In the genomic region with DNA sequence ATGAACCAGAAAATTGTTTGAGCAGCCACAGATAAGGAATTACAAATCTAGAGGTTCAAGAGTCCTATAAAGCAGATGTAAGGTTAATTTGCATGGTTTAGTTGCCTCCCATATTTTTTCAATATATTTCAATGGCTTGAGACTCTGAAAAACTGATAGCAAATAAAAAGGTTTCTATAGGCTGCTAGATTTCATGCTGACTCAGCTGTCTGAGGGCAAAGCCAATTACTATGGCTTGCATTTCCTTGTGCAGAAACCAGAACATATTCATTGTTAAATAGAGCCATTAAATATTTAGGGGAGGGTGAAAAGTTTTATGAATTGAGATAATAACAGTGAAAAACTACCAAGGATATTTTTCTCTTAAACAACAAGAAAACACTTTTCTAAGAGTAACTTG, we compare ENCODE assay signal across 3 cellular contexts.
TF ChIP-seq lines count a peak whose summit lies in the region.

No MANE protein-coding gene starts in this region.

TF ChIP-seq in HepG2, 621 proteins besides CTCF, POLR2A, EP300 and RAD21:
- TF ChIP-seq MAFK (conservative IDR thresholded peaks at IDR 0.05 in 1 of 2, IDR thresholded peaks at IDR 0.05 in 1 of 2; ENCODE audit: low read length in 2 of 2) = peak; percentile 85 to 94
- TF ChIP-seq PRPF4 (IDR thresholded peaks at IDR 0.05; ENCODE audit: low read depth, low read length, poor library complexity, severe bottlenecking) = no peak
- no peak for TF ChIP-seq ZSCAN25 (CRISPR knock-in tag; IDR thresholded peaks at IDR 0.05)
- no peak for TF ChIP-seq ZNF564 (CRISPR knock-in tag; IDR thresholded peaks at IDR 0.05)
- no peak for TF ChIP-seq ZBTB3 (CRISPR knock-in tag; IDR thresholded peaks at IDR 0.05; ENCODE audit: borderline replicate concordance, low read depth)
- TF ChIP-seq SPEN (CRISPR knock-in tag; IDR thresholded peaks at IDR 0.05; ENCODE audit: low read depth) = no peak
- TF ChIP-seq, protein P1, sequence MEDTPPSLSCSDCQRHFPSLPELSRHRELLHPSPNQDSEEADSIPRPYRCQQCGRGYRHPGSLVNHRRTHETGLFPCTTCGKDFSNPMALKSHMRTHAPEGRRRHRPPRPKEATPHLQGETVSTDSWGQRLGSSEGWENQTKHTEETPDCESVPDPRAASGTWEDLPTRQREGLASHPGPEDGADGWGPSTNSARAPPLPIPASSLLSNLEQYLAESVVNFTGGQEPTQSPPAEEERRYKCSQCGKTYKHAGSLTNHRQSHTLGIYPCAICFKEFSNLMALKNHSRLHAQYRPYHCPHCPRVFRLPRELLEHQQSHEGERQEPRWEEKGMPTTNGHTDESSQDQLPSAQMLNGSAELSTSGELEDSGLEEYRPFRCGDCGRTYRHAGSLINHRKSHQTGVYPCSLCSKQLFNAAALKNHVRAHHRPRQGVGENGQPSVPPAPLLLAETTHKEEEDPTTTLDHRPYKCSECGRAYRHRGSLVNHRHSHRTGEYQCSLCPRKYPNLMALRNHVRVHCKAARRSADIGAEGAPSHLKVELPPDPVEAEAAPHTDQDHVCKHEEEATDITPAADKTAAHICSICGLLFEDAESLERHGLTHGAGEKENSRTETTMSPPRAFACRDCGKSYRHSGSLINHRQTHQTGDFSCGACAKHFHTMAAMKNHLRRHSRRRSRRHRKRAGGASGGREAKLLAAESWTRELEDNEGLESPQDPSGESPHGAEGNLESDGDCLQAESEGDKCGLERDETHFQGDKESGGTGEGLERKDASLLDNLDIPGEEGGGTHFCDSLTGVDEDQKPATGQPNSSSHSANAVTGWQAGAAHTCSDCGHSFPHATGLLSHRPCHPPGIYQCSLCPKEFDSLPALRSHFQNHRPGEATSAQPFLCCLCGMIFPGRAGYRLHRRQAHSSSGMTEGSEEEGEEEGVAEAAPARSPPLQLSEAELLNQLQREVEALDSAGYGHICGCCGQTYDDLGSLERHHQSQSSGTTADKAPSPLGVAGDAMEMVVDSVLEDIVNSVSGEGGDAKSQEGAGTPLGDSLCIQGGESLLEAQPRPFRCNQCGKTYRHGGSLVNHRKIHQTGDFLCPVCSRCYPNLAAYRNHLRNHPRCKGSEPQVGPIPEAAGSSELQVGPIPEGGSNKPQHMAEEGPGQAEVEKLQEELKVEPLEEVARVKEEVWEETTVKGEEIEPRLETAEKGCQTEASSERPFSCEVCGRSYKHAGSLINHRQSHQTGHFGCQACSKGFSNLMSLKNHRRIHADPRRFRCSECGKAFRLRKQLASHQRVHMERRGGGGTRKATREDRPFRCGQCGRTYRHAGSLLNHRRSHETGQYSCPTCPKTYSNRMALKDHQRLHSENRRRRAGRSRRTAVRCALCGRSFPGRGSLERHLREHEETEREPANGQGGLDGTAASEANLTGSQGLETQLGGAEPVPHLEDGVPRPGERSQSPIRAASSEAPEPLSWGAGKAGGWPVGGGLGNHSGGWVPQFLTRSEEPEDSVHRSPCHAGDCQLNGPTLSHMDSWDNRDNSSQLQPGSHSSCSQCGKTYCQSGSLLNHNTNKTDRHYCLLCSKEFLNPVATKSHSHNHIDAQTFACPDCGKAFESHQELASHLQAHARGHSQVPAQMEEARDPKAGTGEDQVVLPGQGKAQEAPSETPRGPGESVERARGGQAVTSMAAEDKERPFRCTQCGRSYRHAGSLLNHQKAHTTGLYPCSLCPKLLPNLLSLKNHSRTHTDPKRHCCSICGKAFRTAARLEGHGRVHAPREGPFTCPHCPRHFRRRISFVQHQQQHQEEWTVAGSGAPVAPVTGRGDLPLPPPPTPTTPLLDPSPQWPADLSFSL (CRISPR knock-in tag; IDR thresholded peaks at IDR 0.05) = no peak
- TF ChIP-seq ARNTL (CRISPR knock-in tag; IDR thresholded peaks at IDR 0.05) = no peak
- TF ChIP-seq ZNF496 (CRISPR knock-in tag; IDR thresholded peaks at IDR 0.05; ENCODE audit: insufficient replicate concordance) = no peak
- TF ChIP-seq ZNF615 (CRISPR knock-in tag; IDR thresholded peaks at IDR 0.05; ENCODE audit: borderline replicate concordance) = no peak
- no peak for TF ChIP-seq ZBTB7B (CRISPR knock-in tag; IDR thresholded peaks at IDR 0.05)
- peak; percentile 91 for TF ChIP-seq MAFF (IDR thresholded peaks at IDR 0.05; ENCODE audit: low read depth, low read length)
- no peak for TF ChIP-seq ZFP36 (IDR thresholded peaks at IDR 0.05; ENCODE audit: borderline replicate concordance, low read depth, low read length, partially characterized antibody)
TF ChIP-seq in HepG2: peak in this region for 2.

TF ChIP-seq in IMR-90, 13 proteins besides CTCF, POLR2A, EP300 and RAD21:
- TF ChIP-seq, protein P2, sequence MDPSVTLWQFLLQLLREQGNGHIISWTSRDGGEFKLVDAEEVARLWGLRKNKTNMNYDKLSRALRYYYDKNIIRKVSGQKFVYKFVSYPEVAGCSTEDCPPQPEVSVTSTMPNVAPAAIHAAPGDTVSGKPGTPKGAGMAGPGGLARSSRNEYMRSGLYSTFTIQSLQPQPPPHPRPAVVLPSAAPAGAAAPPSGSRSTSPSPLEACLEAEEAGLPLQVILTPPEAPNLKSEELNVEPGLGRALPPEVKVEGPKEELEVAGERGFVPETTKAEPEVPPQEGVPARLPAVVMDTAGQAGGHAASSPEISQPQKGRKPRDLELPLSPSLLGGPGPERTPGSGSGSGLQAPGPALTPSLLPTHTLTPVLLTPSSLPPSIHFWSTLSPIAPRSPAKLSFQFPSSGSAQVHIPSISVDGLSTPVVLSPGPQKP (IDR thresholded peaks at IDR 0.05; ENCODE audit: borderline replicate concordance, low read depth, low read length) = no peak
- TF ChIP-seq MAFK (IDR thresholded peaks at IDR 0.05; ENCODE audit: low read depth, low read length) = peak; percentile 80

TF ChIP-seq in H1, 55 proteins besides CTCF, POLR2A, EP300 and RAD21:
- TF ChIP-seq EGR1 (IDR thresholded peaks at IDR 0.05; ENCODE audit: borderline replicate concordance, low read depth, low read length) = no peak
- TF ChIP-seq MAFK (IDR thresholded peaks at IDR 0.05; ENCODE audit: low read depth, low read length) = peak; percentile 88
